ENCODE assay signal across 1 cellular context in genomic region chr19:11165486-11166030, GRCh38.
TF ChIP-seq lines count a peak whose summit lies in the region.

No MANE protein-coding gene starts in this region.

TF ChIP-seq in K562, 482 proteins besides CTCF, POLR2A, EP300 and RAD21 (continued from another document):
- TF ChIP-seq ZNF778 (CRISPR knock-in tag; IDR thresholded peaks at IDR 0.05) = no peak
- no peak for TF ChIP-seq NCOA6 (IDR thresholded peaks at IDR 0.05)
- no peak for TF ChIP-seq ELF2 (CRISPR knock-in tag; IDR thresholded peaks at IDR 0.05)
- TF ChIP-seq MAZ (CRISPR knock-in tag; conservative IDR thresholded peaks at IDR 0.05 in 1 of 2, IDR thresholded peaks at IDR 0.05 in 1 of 2) = no peak
- no peak for TF ChIP-seq SMAD4 (CRISPR knock-in tag; conservative IDR thresholded peaks at IDR 0.05)
- TF ChIP-seq ZMIZ1 (IDR thresholded peaks at IDR 0.05; ENCODE audit: low read depth in 2 of 2, low read length in 2 of 2) = no peak
- TF ChIP-seq EZH2 (IDR thresholded peaks at IDR 0.05; ENCODE audit: borderline replicate concordance, low read depth, low read length) = no peak
- no peak for TF ChIP-seq ZNF124 (CRISPR knock-in tag; IDR thresholded peaks at IDR 0.05)
- no peak for TF ChIP-seq ZKSCAN3 (CRISPR knock-in tag; IDR thresholded peaks at IDR 0.05)
